Comparison of ENCODE assay signal across 21 cellular contexts in the genomic region with DNA sequence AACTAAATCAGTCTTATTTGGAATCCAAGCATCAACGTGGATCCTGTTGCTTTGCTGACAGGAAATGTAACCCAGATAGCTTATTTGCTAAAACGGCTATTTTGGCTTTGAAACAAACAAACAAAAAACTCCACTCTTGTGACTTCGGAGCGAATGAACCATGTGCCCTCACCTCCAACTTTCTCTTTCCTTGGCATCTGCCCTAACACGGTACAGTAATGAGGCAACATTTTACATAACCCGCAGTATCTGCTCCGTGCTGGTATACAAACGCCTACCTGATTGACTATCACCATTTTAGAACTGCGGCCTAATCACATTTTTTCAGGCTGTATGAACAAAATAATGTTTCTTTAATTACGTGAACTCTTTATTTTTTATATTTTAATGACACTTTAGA. TPM values are rescaled to one million over a fixed set of nuclear protein-coding genes. Genes with fewer than 3 reads are reported as not detected.
DNase-seq lines count a peak whose midpoint lies in the region; ATAC-seq, FAIRE-seq and TF ChIP-seq lines count a peak whose summit lies in the region.
"Had no signal": no experiment of that assay in that cellular context is flagged by ENCODE, and none has a peak within 500 bp of the region (broad histone marks: within the 10 kb centered on the region; RNA-seq: fewer than 3 reads in every experiment).

No MANE protein-coding gene starts in this region.

- H3K4me2 ChIP-seq in HepG2 (ENCODE audit: low read depth, low read length), result no peak overlapping the region
- no peak overlapping the region for H3K4me2 ChIP-seq in K562 (ENCODE audit: insufficient read depth, low read length)
- H3K4me2 ChIP-seq in osteoblast (ENCODE audit: insufficient read depth, low read length), result no peak overlapping the region
- H3K4me2 ChIP-seq: BLaER1, GM23338 had no signal

- DNase-seq in HepG2 (ENCODE audit: low spot score) (no peak), K562 (ENCODE audit: extremely low read depth in 1 of 4, low spot score in 3 of 4) (no peak), osteoblast (ENCODE audit: insufficient read length, low spot score, missing footprints) (no peak)
- no peak for DNase-seq in effector memory CD8-positive, alpha-beta T cell
- DNase-seq: Caco-2; CD4-positive, CD25-positive, alpha-beta regulatory T cell; CD8-positive, alpha-beta T cell; DMS153; DND-41; HFFc6 had no signal

- no peaks in the 10 kb centered on the region for H3K9me1 ChIP-seq in K562 (ENCODE audit: control insufficient read depth, insufficient read depth, low read length)

- intact Hi-C loops in HepG2 (cut with micrococcal nuclease; ENCODE audit: unreplicated experiment) (no loop called here), K562 (cut with micrococcal nuclease) (no loop called here)

- no peak for TF ChIP-seq EP300 in HepG2 (IDR thresholded peaks at IDR 0.05; ENCODE audit: low read depth in 2 of 2, low read length in 2 of 2)
- no peak for TF ChIP-seq EP300 in HepG2 (CRISPR knock-in tag; IDR thresholded peaks at IDR 0.05; ENCODE audit: borderline replicate concordance)
- TF ChIP-seq EP300 in K562 (IDR thresholded peaks at IDR 0.05; ENCODE audit: low read length), result no peak

- BruUV-seq in HepG2 (replicated peaks; lab: Mats Ljungman, UMichigan) (no TSS peak), K562 (replicated peaks; lab: Mats Ljungman, UMichigan) (no TSS peak)

- 34% methylated on average over 10 of the region's 10 CpGs for WGBS in liver
- WGBS in HepG2 (ENCODE audit: low lambda C conversion rate), result 49% methylated on average over 10 of the region's 10 CpGs
- 41% methylated on average over 10 of the region's 10 CpGs for WGBS in K562 (ENCODE audit: insufficient coverage, low coverage, missing lambda C conversion rate)

- no peaks in the 10 kb centered on the region for H3K79me2 ChIP-seq in HepG2 (ENCODE audit: insufficient read depth, low read length)
- H3K79me2 ChIP-seq in K562 (ENCODE audit: control insufficient read depth, insufficient read depth, low read length), result no peaks in the 10 kb centered on the region
- H3K79me2 ChIP-seq in osteoblast (ENCODE audit: insufficient read depth, low read length), result no peaks in the 10 kb centered on the region

- H3K9ac ChIP-seq in liver (ENCODE audit: low read depth in 1 of 2, low read length in 2 of 2), result no peak overlapping the region
- no peak overlapping the region for H3K9ac ChIP-seq in HepG2 (ENCODE audit: insufficient read depth, low read depth, low read length)
- no peak overlapping the region for H3K9ac ChIP-seq in K562 (ENCODE audit: insufficient read depth in 1 of 2, low read depth in 2 of 2, low read length in 2 of 2)
- H3K9ac ChIP-seq: BLaER1 had no signal

- peak overlapping the region in 1 of 2 donors; percentile 20 for H3K27ac ChIP-seq in liver (ENCODE audit: low read depth in 1 of 2, low read length in 2 of 2)
- H3K27ac ChIP-seq in HepG2 (ENCODE audit: extremely low read length, insufficient read depth, low read length), result no peak overlapping the region
- no peak overlapping the region for H3K27ac ChIP-seq in K562 (ENCODE audit: extremely low read depth, low read depth, low read length)
- no peak overlapping the region for H3K27ac ChIP-seq in osteoblast (ENCODE audit: low read depth, low read length)
- H3K27ac ChIP-seq: 22Rv1, BLaER1, C4-2B had no signal

- H2AFZ ChIP-seq in HepG2 (ENCODE audit: low read length) (no peak overlapping the region), K562 (ENCODE audit: low read depth, low read length) (peak overlapping the region; percentile 51; the same call in 1 of the 2 replicates), osteoblast (ENCODE audit: low read length) (peak overlapping the region; percentile 39)
- H2AFZ ChIP-seq: GM23338 had no signal

- no peak overlapping the region for H3K27ac Mint-ChIP-seq in effector memory CD8-positive, alpha-beta T cell
- H3K27ac Mint-ChIP-seq: B cell; CD4-positive, CD25-positive, alpha-beta regulatory T cell; CD8-positive, alpha-beta T cell; GM23338; HFFc6 had no signal

- POLR2A ChIA-PET in HepG2 (lab: Yijun Ruan, JAX) (no interaction called here), K562 (lab: Yijun Ruan, JAX) (interaction anchor here (2.6 kb wide), 1 partner anchor 10 kb away, joined by 10 read pairs; no protein-coding TSS in a partner anchor)

- no peak for TF ChIP-seq CTCF in liver (IDR thresholded peaks at IDR 0.05; ENCODE audit: low read depth, low read length, missing input control)
- no peak for TF ChIP-seq CTCF in HepG2 (CRISPR knock-in tag; IDR thresholded peaks at IDR 0.05)
- no peak for TF ChIP-seq CTCF in K562 (IDR thresholded peaks at IDR 0.05 in 2 of 3, conservative IDR thresholded peaks at IDR 0.05 in 1 of 3; ENCODE audit: insufficient read depth in 2 of 3, low read depth in 1 of 3, low read length in 3 of 3)
- TF ChIP-seq CTCF in osteoblast (IDR thresholded peaks at IDR 0.05; ENCODE audit: extremely low read depth, low read depth, low read length), result no peak

- no peak for TF ChIP-seq RAD21 in liver (IDR thresholded peaks at IDR 0.05)
- no peak for TF ChIP-seq RAD21 in HepG2 (CRISPR knock-in tag; IDR thresholded peaks at IDR 0.05)
- TF ChIP-seq RAD21 in K562 (CRISPR knock-in tag; conservative IDR thresholded peaks at IDR 0.05 in 1 of 2, IDR thresholded peaks at IDR 0.05 in 1 of 2), result no peak

- no peak for ATAC-seq in HepG2
- no peak for ATAC-seq in K562
- ATAC-seq in effector memory CD8-positive, alpha-beta T cell (replicated peaks), result no peak
- no peak for ATAC-seq in GM21360 (IDR thresholded peaks at IDR 0.05; ENCODE audit: unreplicated experiment)
- ATAC-seq: CD8-positive, alpha-beta T cell; GM23338 had no signal

- H3K4me1 ChIP-seq in liver (ENCODE audit: control insufficient read depth in 4 of 4, insufficient read depth in 4 of 4, low read length in 3 of 4), result no peaks in the 10 kb centered on the region
- H3K4me1 ChIP-seq in HepG2 (ENCODE audit: insufficient read depth, low read length), result peaks cover 3% of the 10 kb centered on the region
- H3K4me1 ChIP-seq in K562 (replicated peaks in 1 of 2; ENCODE audit: control insufficient read depth in 2 of 2, insufficient read depth in 2 of 2, low read length in 2 of 2), result no peaks in the 10 kb centered on the region
- H3K4me1 ChIP-seq in osteoblast (ENCODE audit: insufficient read depth, low read length), result no peaks in the 10 kb centered on the region
- H3K4me1 ChIP-seq: BLaER1, Caco-2 had no signal

- H3K9me3 Mint-ChIP-seq in effector memory CD8-positive, alpha-beta T cell, result no peaks in the 10 kb centered on the region
- H3K9me3 Mint-ChIP-seq: CD4-positive, CD25-positive, alpha-beta regulatory T cell; CD8-positive, alpha-beta T cell; GM23338 had no signal

- H3K4me1 Mint-ChIP-seq in effector memory CD8-positive, alpha-beta T cell (ENCODE audit: low read depth in 2 of 2), result no peaks in the 10 kb centered on the region
- H3K4me1 Mint-ChIP-seq: GM23338 had no signal

- TF ChIP-seq POLR2A in HepG2 (IDR thresholded peaks at IDR 0.05; ENCODE audit: insufficient read depth in 1 of 2, low read depth in 2 of 2, low read length in 2 of 2) (no peak), K562 (conservative IDR thresholded peaks at IDR 0.05) (no peak)

- CTCF ChIA-PET in HepG2 (lab: Yijun Ruan, JAX; ENCODE audit: low intra/inter-chr PET ratio, low total read pairs) (no interaction called here), K562 (lab: Yijun Ruan, JAX; ENCODE audit: low intra/inter-chr PET ratio) (no interaction called here)

- H4K20me1 ChIP-seq in HepG2 (ENCODE audit: insufficient read depth, low read length), result no peaks in the 10 kb centered on the region
- H4K20me1 ChIP-seq in K562 (replicated peaks; ENCODE audit: control insufficient read depth, insufficient read depth, low read length), result no peaks in the 10 kb centered on the region
- no peaks in the 10 kb centered on the region for H4K20me1 ChIP-seq in osteoblast (ENCODE audit: insufficient read depth, low read length)
- H4K20me1 ChIP-seq: BLaER1 had no signal

- FAIRE-seq in HepG2 (lab: Jason Lieb, UNC) (no peak), K562 (lab: Jason Lieb, UNC) (no peak)
- FAIRE-seq: G401.6, GM12892, GM19239 had no signal

- no peak overlapping the region for H3K4me3 Mint-ChIP-seq in effector memory CD8-positive, alpha-beta T cell
- H3K4me3 Mint-ChIP-seq: B cell; CD4-positive, CD25-positive, alpha-beta regulatory T cell; CD8-positive, alpha-beta T cell; GM23338; HFFc6 had no signal

- H3K36me3 ChIP-seq in liver (ENCODE audit: control insufficient read depth in 4 of 4, insufficient read depth in 3 of 4, low read depth in 1 of 4, low read length in 3 of 4) (no peaks in the 10 kb centered on the region), HepG2 (replicated peaks in 1 of 2; ENCODE audit: control insufficient read depth in 1 of 2, insufficient read depth in 2 of 2, low read length in 2 of 2) (no peaks in the 10 kb centered on the region), K562 (ENCODE audit: control insufficient read depth, insufficient read depth, low read length) (no peaks in the 10 kb centered on the region), osteoblast (ENCODE audit: insufficient read depth, low read length) (no peaks in the 10 kb centered on the region)
- H3K36me3 ChIP-seq: BLaER1, HAP-1 had no signal

- peaks cover 3% of the 10 kb centered on the region for H3K36me3 Mint-ChIP-seq in effector memory CD8-positive, alpha-beta T cell (ENCODE audit: insufficient read depth)
- H3K36me3 Mint-ChIP-seq: CD4-positive, CD25-positive, alpha-beta regulatory T cell; CD8-positive, alpha-beta T cell had no signal

- no peaks in the 10 kb centered on the region for H3K27me3 Mint-ChIP-seq in effector memory CD8-positive, alpha-beta T cell
- H3K27me3 Mint-ChIP-seq: B cell; CD4-positive, CD25-positive, alpha-beta regulatory T cell had no signal

- H3K27me3 ChIP-seq in liver (ENCODE audit: control insufficient read depth in 4 of 4, insufficient read depth in 4 of 4, low read length in 3 of 4) (no peaks in the 10 kb centered on the region), HepG2 (ENCODE audit: control insufficient read depth in 1 of 2, insufficient read depth in 2 of 2, low read length in 2 of 2) (no peaks in the 10 kb centered on the region), K562 (ENCODE audit: control insufficient read depth in 2 of 2, insufficient read depth in 2 of 2, low read length in 2 of 2) (no peaks in the 10 kb centered on the region), osteoblast (ENCODE audit: insufficient read depth, low read length) (no peaks in the 10 kb centered on the region)
- H3K27me3 ChIP-seq: BLaER1 had no signal

- in situ Hi-C loops in HepG2 (cut with HindIII; ENCODE audit: extremely low pct_ligation_motif_present, low pct_unique_long_range_greater_than_20kb) (no loop called here), K562 (cut with MboI) (no loop called here)

- no peaks in the 10 kb centered on the region for H3K9me3 ChIP-seq in liver (ENCODE audit: control insufficient read depth in 4 of 4, low read length in 3 of 4)
- H3K9me3 ChIP-seq in HepG2 (ENCODE audit: low read length), result no peaks in the 10 kb centered on the region
- H3K9me3 ChIP-seq in K562 (replicated peaks; ENCODE audit: control insufficient read depth, insufficient read depth, low read depth, low read length), result no peaks in the 10 kb centered on the region
- H3K9me3 ChIP-seq in osteoblast (ENCODE audit: low read depth, low read length), result no peaks in the 10 kb centered on the region
- H3K9me3 ChIP-seq: HAP-1 had no signal

- H3K4me3 ChIP-seq in liver (ENCODE audit: low read depth in 1 of 3, low read length in 3 of 3), result no peak overlapping the region
- H3K4me3 ChIP-seq in HepG2 (replicated peaks in 1 of 3; ENCODE audit: insufficient read depth in 1 of 3, low read depth in 2 of 3, low read length in 3 of 3), result no peak overlapping the region
- H3K4me3 ChIP-seq in K562, result no peak overlapping the region
- H3K4me3 ChIP-seq in osteoblast (ENCODE audit: insufficient read depth, low read length), result no peak overlapping the region
- H3K4me3 ChIP-seq: BLaER1, GM23338, HAP-1 had no signal

RNA-seq across cellular contexts. Expression of a gene that starts 37.5 kb away (rescaled TPM):
- total RNA-seq in liver (1 to 10 TPM; 4.4 to 6.1 TPM), HepG2 (2016; rRNA removed; fragmentation: Illumina TruSeq; extraction: Trizol) (6.2 and 7.9 TPM in 2 replicates), K562 (2014; rRNA removed) (1.4 and 2.1 TPM in 2 replicates), K562 (2014; rRNA removed; fragmentation: Illumina TruSeq; extraction: Trizol) (0.80 and 1.3 TPM in 2 replicates), K562 (2015; rRNA removed; fragmentation: Illumina TruSeq; extraction: Trizol) (0.80 and 0.90 TPM in 2 replicates), K562 (2021) (1.2 and 1.6 TPM in 2 replicates), osteoblast (88.4 and 94.1 TPM in 2 replicates)
- polyA plus RNA-seq in liver (1 to 10 TPM; 1.3 to 6.4 TPM), HepG2 (2011; rRNA removed) (14.5 and 21.1 TPM in 2 replicates), K562 (2011; rRNA removed) (0.57 and 1.5 TPM in 2 replicates), K562 (2014; fragmentation: Illumina TruSeq; extraction: Trizol) (0.64 and 0.73 TPM in 2 replicates), K562 (2014; fragmentation: Nextera tagmentation; extraction: Ambion mirVana) (1 to 10 TPM in 1 of 2 experiments, under 1 TPM in 1; 0.62 to 1.3 TPM), K562 (2014; rRNA removed) (0.48 and 0.58 TPM in 2 replicates)
- 0.51 and 1.4 TPM in 2 replicates for total RNA-seq in HepG2 (2016; cell fraction: cytosol; rRNA removed; fragmentation: Illumina TruSeq; extraction: Trizol; ENCODE audit: low read depth)
- total RNA-seq in HepG2 (2016; cell fraction: insoluble cytoplasmic fraction; rRNA removed; fragmentation: Illumina TruSeq; extraction: Trizol), result 6.4 and 7.4 TPM in 2 replicates
- 2.4 and 2.6 TPM in 2 replicates for total RNA-seq in HepG2 (2016; cell fraction: membrane; rRNA removed; fragmentation: Illumina TruSeq; extraction: Trizol)
- 14.1 and 15.4 TPM in 2 replicates for total RNA-seq in HepG2 (2016; cell fraction: nucleus; rRNA removed; fragmentation: Illumina TruSeq; extraction: Trizol)
- 10.9 and 13.9 TPM in 2 replicates for polyA plus RNA-seq in HepG2 (2011; cell fraction: cytosol; rRNA removed)
- polyA plus RNA-seq in HepG2 (2011; cell fraction: nucleus; rRNA removed), result 14.6 and 21.9 TPM in 2 replicates
- 14.5 and 16.7 TPM in 2 replicates for polyA plus RNA-seq in HepG2 (2012)
- 0.14 and 0.15 TPM in 2 replicates for polyA plus RNA-seq in HepG2 (2016; cell fraction: cytosol; fragmentation: Illumina TruSeq; extraction: Trizol; ENCODE audit: low read depth)
- polyA plus RNA-seq in HepG2 (2016; cell fraction: insoluble cytoplasmic fraction; fragmentation: Illumina TruSeq; extraction: Trizol; ENCODE audit: low read depth), result 4.7 and 5.3 TPM in 2 replicates
- polyA plus RNA-seq in HepG2 (2016; cell fraction: membrane; fragmentation: Illumina TruSeq; extraction: Trizol; ENCODE audit: low read depth), result 0.54 and 0.63 TPM in 2 replicates
- polyA plus RNA-seq in HepG2 (2016; cell fraction: nucleus; fragmentation: Illumina TruSeq; extraction: Trizol; ENCODE audit: insufficient read depth, low read depth), result 6.4 and 7.2 TPM in 2 replicates
- 50.5 and 55.3 TPM in 2 replicates for polyA minus RNA-seq in HepG2 (2011; rRNA and poly(A)+ RNA removed; ENCODE audit: low replicate concordance)
- 30.8 and 33.9 TPM in 2 replicates for polyA minus RNA-seq in HepG2 (2011; cell fraction: cytosol; rRNA and poly(A)+ RNA removed)
- 111 and 117 TPM in 2 replicates for polyA minus RNA-seq in HepG2 (2011; cell fraction: nucleus; rRNA and poly(A)+ RNA removed)
- 12.6 and 16.5 TPM in 2 replicates for total RNA-seq in K562 (2011; cell fraction: chromatin; rRNA removed; ENCODE audit: low replicate concordance)
- 6.3 and 6.4 TPM in 2 replicates for total RNA-seq in K562 (2011; cell fraction: nucleolus; rRNA removed)
- total RNA-seq in K562 (2011; cell fraction: nucleoplasm; rRNA removed), result 7.4 and 9.8 TPM in 2 replicates
- 0.43 and 1.3 TPM in 2 replicates for polyA plus RNA-seq in K562 (2011; cell fraction: cytosol; rRNA removed)
- 1.2 and 3.5 TPM in 2 replicates for polyA plus RNA-seq in K562 (2011; cell fraction: nucleus; rRNA removed)
- 0.61 and 0.71 TPM in 2 replicates for polyA plus RNA-seq in K562 (2012)
- 4.2 and 11.6 TPM in 2 replicates for polyA minus RNA-seq in K562 (2011; rRNA and poly(A)+ RNA removed)
- 2.6 and 3.0 TPM in 2 replicates for polyA minus RNA-seq in K562 (2011; cell fraction: cytosol; rRNA and poly(A)+ RNA removed)
- 7.7 and 12.4 TPM in 2 replicates for polyA minus RNA-seq in K562 (2011; cell fraction: nucleus; rRNA and poly(A)+ RNA removed)
